1 cellular context compared by ENCODE assay signal in the genomic region with DNA sequence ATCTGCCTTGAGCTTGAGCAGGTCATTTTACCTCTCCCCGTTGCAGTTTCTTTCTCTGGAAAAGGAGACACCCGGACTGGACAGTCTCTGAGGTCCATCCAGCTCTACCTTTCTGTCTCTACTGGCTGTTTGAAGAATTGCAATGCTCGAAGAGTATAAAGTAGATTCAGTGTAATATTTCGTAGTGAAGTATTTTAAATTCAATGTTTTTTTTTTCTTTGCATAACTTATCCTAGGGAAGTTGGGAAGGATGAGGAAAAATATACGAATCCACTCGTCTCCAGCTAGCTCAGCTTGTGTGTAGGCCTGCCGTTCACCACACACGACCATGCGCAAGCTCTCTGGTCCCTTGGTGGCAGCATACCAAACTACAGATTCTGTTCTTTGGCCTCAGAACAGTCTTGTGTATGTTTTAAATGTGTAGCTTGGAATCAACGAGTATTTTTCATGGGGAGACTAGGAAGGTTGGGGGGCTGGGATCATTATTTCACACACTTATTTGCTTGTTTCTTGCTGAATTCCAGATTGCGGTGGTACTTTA.
TF ChIP-seq lines count a peak whose summit lies in the region.

No MANE protein-coding gene starts in this region.

TF ChIP-seq in WTC11, 78 proteins besides CTCF, POLR2A, EP300 and RAD21 (continued from another document):
- TF ChIP-seq, protein P1, sequence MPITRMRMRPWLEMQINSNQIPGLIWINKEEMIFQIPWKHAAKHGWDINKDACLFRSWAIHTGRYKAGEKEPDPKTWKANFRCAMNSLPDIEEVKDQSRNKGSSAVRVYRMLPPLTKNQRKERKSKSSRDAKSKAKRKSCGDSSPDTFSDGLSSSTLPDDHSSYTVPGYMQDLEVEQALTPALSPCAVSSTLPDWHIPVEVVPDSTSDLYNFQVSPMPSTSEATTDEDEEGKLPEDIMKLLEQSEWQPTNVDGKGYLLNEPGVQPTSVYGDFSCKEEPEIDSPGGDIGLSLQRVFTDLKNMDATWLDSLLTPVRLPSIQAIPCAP (CRISPR knock-in tag; IDR thresholded peaks at IDR 0.05) = no peak
- no peak for TF ChIP-seq JUN (CRISPR knock-in tag; IDR thresholded peaks at IDR 0.05)
- no peak for TF ChIP-seq NFYB (CRISPR knock-in tag; conservative IDR thresholded peaks at IDR 0.05; ENCODE audit: low read depth)
- TF ChIP-seq, protein P2, sequence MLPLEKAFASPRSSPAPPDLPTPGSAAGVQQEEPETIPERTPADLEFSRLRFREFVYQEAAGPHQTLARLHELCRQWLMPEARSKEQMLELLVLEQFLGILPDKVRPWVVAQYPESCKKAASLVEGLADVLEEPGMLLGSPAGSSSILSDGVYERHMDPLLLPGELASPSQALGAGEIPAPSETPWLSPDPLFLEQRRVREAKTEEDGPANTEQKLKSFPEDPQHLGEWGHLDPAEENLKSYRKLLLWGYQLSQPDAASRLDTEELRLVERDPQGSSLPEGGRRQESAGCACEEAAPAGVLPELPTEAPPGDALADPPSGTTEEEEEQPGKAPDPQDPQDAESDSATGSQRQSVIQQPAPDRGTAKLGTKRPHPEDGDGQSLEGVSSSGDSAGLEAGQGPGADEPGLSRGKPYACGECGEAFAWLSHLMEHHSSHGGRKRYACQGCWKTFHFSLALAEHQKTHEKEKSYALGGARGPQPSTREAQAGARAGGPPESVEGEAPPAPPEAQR (CRISPR knock-in tag; IDR thresholded peaks at IDR 0.05) = no peak
- TF ChIP-seq ZNF671 (CRISPR knock-in tag; IDR thresholded peaks at IDR 0.05) = no peak
- TF ChIP-seq ZNF219 (CRISPR knock-in tag; IDR thresholded peaks at IDR 0.05; ENCODE audit: borderline replicate concordance) = no peak
